In the genomic region with DNA sequence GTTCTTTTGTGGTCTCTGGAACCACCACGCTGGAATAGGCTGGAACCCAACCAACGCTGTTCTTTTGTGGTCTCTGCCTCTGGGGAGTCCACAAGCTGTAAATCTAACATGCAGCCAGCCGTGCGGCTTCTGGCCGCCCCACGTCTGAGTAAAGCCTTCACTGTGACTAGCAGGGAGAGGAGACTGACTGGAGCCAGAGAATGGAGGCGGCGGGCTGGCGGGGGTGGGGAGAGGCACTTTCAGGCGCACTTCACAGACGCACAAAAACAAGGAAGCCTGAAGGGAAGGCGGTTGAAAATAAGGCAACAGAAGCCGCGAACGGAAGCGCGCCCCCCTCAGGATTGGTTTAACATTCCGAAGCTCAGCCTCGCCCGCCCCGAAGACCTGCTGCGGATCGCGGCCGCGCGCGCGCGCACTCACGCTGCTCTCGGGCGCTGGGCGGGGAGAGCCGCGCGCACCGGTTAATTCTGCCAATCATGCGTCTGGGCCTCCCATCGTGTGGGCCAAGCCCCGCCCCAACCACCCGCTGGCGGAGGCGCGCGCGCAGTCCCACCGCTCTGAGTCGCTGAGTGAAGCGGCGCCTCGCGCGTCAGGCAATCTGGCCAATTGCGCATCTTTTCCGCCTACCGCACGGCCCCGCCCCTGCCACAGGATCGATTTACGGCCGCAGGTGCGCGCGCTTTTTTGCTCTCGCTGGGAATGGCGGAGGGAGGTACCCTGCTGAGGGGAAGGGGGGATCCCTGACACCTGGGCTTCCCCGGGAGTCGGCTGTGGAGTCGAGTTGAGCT, we compare ENCODE assay signal across 8 cellular contexts. TPM values are rescaled to one million over a fixed set of nuclear protein-coding genes. Genes with fewer than 3 reads are reported as not detected.
DNase-seq lines count a peak whose midpoint lies in the region; TF ChIP-seq lines count a peak whose summit lies in the region.

A gene with protein sequence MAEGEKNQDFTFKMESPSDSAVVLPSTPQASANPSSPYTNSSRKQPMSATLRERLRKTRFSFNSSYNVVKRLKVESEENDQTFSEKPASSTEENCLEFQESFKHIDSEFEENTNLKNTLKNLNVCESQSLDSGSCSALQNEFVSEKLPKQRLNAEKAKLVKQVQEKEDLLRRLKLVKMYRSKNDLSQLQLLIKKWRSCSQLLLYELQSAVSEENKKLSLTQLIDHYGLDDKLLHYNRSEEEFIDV (plus strand): TSS at position 687 of the 788 bp plus-strand sequence. CDS start 13 bp downstream, at position 700.

- H2AFZ ChIP-seq in GM23248: peak within 1 kb of the TSS; percentile 92

- peaks cover 17% of the 10 kb centered on the region for H3F3A ChIP-seq in GM23248 (ENCODE audit: insufficient read depth)

- H3K4me1 ChIP-seq in GM23248 (ENCODE audit: insufficient read depth) (peaks cover 40% of the 10 kb centered on the region), esophagus muscularis mucosa (peaks cover 5 to 22% (median 20%) of the 10 kb centered on the region in 4 donors)

- H4K20me1 ChIP-seq in GM23248 (ENCODE audit: insufficient read depth): no peaks in the 10 kb centered on the region

- TF ChIP-seq CTCF in esophagus muscularis mucosa (IDR thresholded peaks at IDR 0.05): peak; percentile 49 to 62 (median 55)

- H3K36me3 ChIP-seq in GM23248 (ENCODE audit: low read depth) (no peaks in the 10 kb centered on the region), esophagus muscularis mucosa (peaks cover 0 to 11% (median 0%) of the 10 kb centered on the region in 4 donors)

- peaks cover 10% of the 10 kb centered on the region; the same call in 1 of the 2 replicates for H3K79me2 ChIP-seq in GM23248 (ENCODE audit: insufficient read depth)

- in situ Hi-C loops in GM23248 (cut with MboI): no loop called here

- peak within 1 kb of the TSS; percentile 98 for H3K9ac ChIP-seq in GM23248

- DNase-seq in EH (ENCODE audit: low read depth): peak; percentile 98
- DNase-seq in GM23248: peak; percentile 99
- peak; percentile 99 to 100 for DNase-seq in Kasumi-1 (lab: John Stamatoyannopoulos, UW)
- peak; percentile 98 for DNase-seq in RKO (ENCODE audit: low spot score)
- DNase-seq in activated T-helper 1 cell treated with Interleukin-2 at 50 U/mL for 16 hours (ENCODE audit: low read depth): peak; percentile 99
- DNase-seq in esophagus muscularis mucosa (ENCODE audit: extremely low spot score): peak; percentile 99
- DNase-seq in myocyte (ENCODE audit: low read depth): peak; percentile 98
- DNase-seq in stimulated activated CD8-positive, alpha-beta memory T cell treated with anti-CD3 and anti-CD28 coated beads, Interleukin-7, amount 100 ng/mL, for 48 hours (ENCODE audit: extremely low read depth in 1 of 2, low read depth in 1 of 2): peak; percentile 97 to 99

- H3K27me3 ChIP-seq in GM23248 (replicated peaks; ENCODE audit: insufficient read depth) (no peaks in the 10 kb centered on the region), esophagus muscularis mucosa (no peaks in the 10 kb centered on the region)

- no peaks in the 10 kb centered on the region for H3K9me3 ChIP-seq in GM23248 (ENCODE audit: low read depth)
- no peaks in the 10 kb centered on the region for H3K9me3 ChIP-seq in esophagus muscularis mucosa

- no peak for TF ChIP-seq EP300 in esophagus muscularis mucosa (IDR thresholded peaks at IDR 0.05)

- H3K27ac ChIP-seq in GM23248: peak within 1 kb of the TSS; percentile 100
- H3K27ac ChIP-seq in esophagus muscularis mucosa (replicated peaks in 1 of 4): peak within 1 kb of the TSS; percentile 93 to 99 (median 98)

- no peaks in the 10 kb centered on the region for H3K9me2 ChIP-seq in GM23248 (ENCODE audit: insufficient read depth)

- peak within 1 kb of the TSS; percentile 93 for H3K4me2 ChIP-seq in GM23248 (ENCODE audit: unreplicated experiment)

- peak; percentile 24 for TF ChIP-seq POLR2A in esophagus muscularis mucosa (IDR thresholded peaks at IDR 0.05; ENCODE audit: low read depth)

- intact Hi-C loops in esophagus muscularis mucosa (cut with DNase I): loop anchor here (5.0 kb wide), 4 partner anchors 74 to 234 kb away; a partner anchor contains a TSS

- H3K4me3 ChIP-seq in GM23248 (peak within 1 kb of the TSS; percentile 85), esophagus muscularis mucosa (peak within 1 kb of the TSS; percentile 72 to 83 (median 80))

- WGBS in GM23248 (ENCODE audit: low coverage in 1 of 2, low lambda C conversion rate in 2 of 2, missing lambda C conversion rate in 2 of 2), 2 experiments: 0 to 1% methylated on average over 59 to 70 of the region's 70 CpGs
- 1% methylated on average over 40 of the region's 70 CpGs for WGBS in esophagus muscularis mucosa

RNA-seq across cellular contexts. Expression of the gene that starts here (rescaled TPM):
- total RNA-seq in GM23248 (2014; rRNA removed; shearing (Covaris generic)): 4.4 and 4.6 TPM in 2 replicates
- 9.1 TPM in 2 replicates for polyA plus RNA-seq in GM23248 (2016; fragmentation: Nextera tagmentation; extraction: Ambion mirVana)
- total RNA-seq in esophagus muscularis mucosa (1 to 10 TPM; 4.9 to 9.1 (median 7.8) TPM), myocyte (5.5 and 6.6 TPM in 2 replicates)
- polyA plus RNA-seq in myocyte (2012): 2.2 TPM

Comparison
In these comparisons a context has a peak if more than half of its experiments do, and no peak if none do; other contexts are left out.
1. Peak in every context shown above with its lines: DNase-seq, H3K4me3 ChIP-seq and H3K27ac ChIP-seq.